Comparison of ENCODE assay signal across 28 cellular contexts in genomic region chr2:210174086-210174485, GRCh38. TPM values are rescaled to one million over a fixed set of nuclear protein-coding genes. Genes with fewer than 3 reads are reported as not detected.
"Had no signal": no experiment of that assay in that cellular context is flagged by ENCODE, and none has a peak within 500 bp of the region (broad histone marks: within the 10 kb centered on the region; RNA-seq: fewer than 3 reads in every experiment).

No MANE protein-coding gene starts in this region.

- H3K9me3 ChIP-seq: MG63, SK-N-SH had no signal

- H3K36me3 Mint-ChIP-seq: T-cell had no signal

- H3K9ac ChIP-seq: SK-N-SH had no signal

- ATAC-seq: Panc1, PC-3, T-cell had no signal

- H3K27ac Mint-ChIP-seq: IgD-negative memory B cell, T-cell had no signal

- H3K27ac ChIP-seq: RWPE1 had no signal

- H3K36me3 ChIP-seq: MG63 had no signal

- DNase-seq: Karpas-422, KBM-7, MG63, NCI-H1092, NCI-H1105 treated with DMSO at 0.1 percent for 48 hours, NCI-H1417 treated with DMSO at 0.1 percent for 48 hours, NCI-H146, NCI-H187, NCI-H2029, NCI-H2081 treated with DMSO at 0.1 percent for 48 hours, NCI-H2171, NCI-H226, NCI-H446, NCI-H510A, NCI-H524 treated with DMSO at 0.1 percent for 48 hours, NCI-H69, NCI-H774, PC-3, SHP77, SK-N-SH, SW 1271, T-cell had no signal

- H3K4me2 ChIP-seq: SK-N-SH had no signal

- H3K4me3 ChIP-seq: MG63 had no signal

- H3K4me3 Mint-ChIP-seq: T-cell had no signal

RNA-seq across cellular contexts. Expression of gene ACADL, which starts 51.2 kb away (rescaled TPM):
- total RNA-seq: HT-29, OCI-LY7, SK-MEL-5, T-cell had no signal
- polyA plus RNA-seq: IgD-negative memory B cell, SK-N-SH had no signal
